1 cellular context compared by ENCODE assay signal in the genomic region with DNA sequence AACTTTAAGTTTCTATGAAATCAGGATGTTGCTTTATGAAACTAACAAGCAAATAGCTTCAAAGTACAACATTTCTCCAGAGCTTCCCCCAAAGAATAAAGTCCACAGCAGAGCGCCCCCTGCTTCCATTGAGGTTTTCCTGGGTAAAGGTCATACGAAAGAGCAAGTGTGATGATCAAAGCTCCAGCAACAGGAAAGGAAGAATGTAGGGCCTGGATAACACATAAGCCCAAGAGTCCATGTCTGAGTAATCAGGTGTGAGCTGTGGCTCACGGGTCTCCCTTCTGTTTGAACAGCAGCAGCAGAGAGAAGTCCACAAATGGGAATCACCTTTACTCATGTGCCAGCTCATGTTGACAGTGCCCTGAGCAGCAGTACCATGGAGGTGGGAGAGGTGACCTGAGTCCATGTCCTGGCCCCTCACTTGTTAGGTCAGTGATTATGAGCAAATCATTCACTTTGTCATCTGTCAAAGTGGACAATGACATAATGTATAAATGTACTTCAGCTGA.
TF ChIP-seq lines count a peak whose summit lies in the region.

No MANE protein-coding gene starts in this region.

TF ChIP-seq in HepG2, 621 proteins besides CTCF, POLR2A, EP300 and RAD21 (continued from another document and continues in another):
- TF ChIP-seq, protein P1, sequence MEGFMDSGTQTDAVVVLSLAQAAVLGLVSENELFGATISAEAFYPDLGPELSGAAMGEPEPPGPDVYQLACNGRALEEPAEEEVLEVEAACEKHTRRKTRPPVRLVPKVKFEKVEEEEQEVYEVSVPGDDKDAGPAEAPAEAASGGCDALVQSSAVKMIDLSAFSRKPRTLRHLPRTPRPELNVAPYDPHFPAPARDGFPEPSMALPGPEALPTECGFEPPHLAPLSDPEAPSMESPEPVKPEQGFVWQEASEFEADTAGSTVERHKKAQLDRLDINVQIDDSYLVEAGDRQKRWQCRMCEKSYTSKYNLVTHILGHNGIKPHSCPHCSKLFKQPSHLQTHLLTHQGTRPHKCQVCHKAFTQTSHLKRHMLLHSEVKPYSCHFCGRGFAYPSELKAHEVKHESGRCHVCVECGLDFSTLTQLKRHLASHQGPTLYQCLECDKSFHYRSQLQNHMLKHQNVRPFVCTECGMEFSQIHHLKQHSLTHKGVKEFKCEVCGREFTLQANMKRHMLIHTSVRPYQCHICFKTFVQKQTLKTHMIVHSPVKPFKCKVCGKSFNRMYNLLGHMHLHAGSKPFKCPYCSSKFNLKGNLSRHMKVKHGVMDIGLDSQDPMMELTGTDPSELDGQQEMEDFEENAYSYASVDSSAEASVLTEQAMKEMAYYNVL (CRISPR knock-in tag; IDR thresholded peaks at IDR 0.05; ENCODE audit: borderline replicate concordance) = peak; percentile 83; the same call in 1 of the 2 replicates
- TF ChIP-seq CHD2 (IDR thresholded peaks at IDR 0.05; ENCODE audit: low read depth, low read length) (no peak), ZNF160 (CRISPR knock-in tag; IDR thresholded peaks at IDR 0.05) (no peak), HIVEP1 (CRISPR knock-in tag; IDR thresholded peaks at IDR 0.05) (0 out of 2 replicates have a peak, but pooled peaks have one; percentile 61), ZNF264 (CRISPR knock-in tag; IDR thresholded peaks at IDR 0.05) (0 out of 2 replicates have a peak, but pooled peaks have one; percentile 48), RFX5 (IDR thresholded peaks at IDR 0.05; ENCODE audit: low read depth, low read length) (no peak), NBN (conservative IDR thresholded peaks at IDR 0.05) (no peak), ELF1 (CRISPR knock-in tag; IDR thresholded peaks at IDR 0.05) (no peak), TOPORS (CRISPR knock-in tag; IDR thresholded peaks at IDR 0.05) (no peak), ZNF556 (CRISPR knock-in tag; IDR thresholded peaks at IDR 0.05; ENCODE audit: borderline replicate concordance) (peak; percentile 29; the same call in 1 of the 2 replicates), ZNF672 (CRISPR knock-in tag; IDR thresholded peaks at IDR 0.05) (no peak), THAP11 (CRISPR knock-in tag; IDR thresholded peaks at IDR 0.05) (peak; percentile 29; the same call in 1 of the 2 replicates), TMF1 (CRISPR knock-in tag; IDR thresholded peaks at IDR 0.05; ENCODE audit: low read depth) (no peak), NR2F2 (IDR thresholded peaks at IDR 0.05; ENCODE audit: borderline replicate concordance, low read depth) (peak; percentile 32; the same call in 1 of the 2 replicates), NRL (CRISPR knock-in tag; IDR thresholded peaks at IDR 0.05; ENCODE audit: borderline replicate concordance) (no peak), ZNF577 (CRISPR knock-in tag; IDR thresholded peaks at IDR 0.05; ENCODE audit: borderline replicate concordance, low read depth) (no peak), ZBTB38 (CRISPR knock-in tag; IDR thresholded peaks at IDR 0.05) (no peak), ZNF354B (CRISPR knock-in tag; IDR thresholded peaks at IDR 0.05) (0 out of 2 replicates have a peak, but pooled peaks have one; percentile 24), BRD4 (CRISPR knock-in tag; IDR thresholded peaks at IDR 0.05) (no peak), TARDBP (CRISPR knock-in tag; IDR thresholded peaks at IDR 0.05) (peak; percentile 84; the same call in 1 of the 2 replicates), PHB2 (IDR thresholded peaks at IDR 0.05; ENCODE audit: partially characterized antibody) (no peak), ZNF3 (CRISPR knock-in tag; IDR thresholded peaks at IDR 0.05) (no peak), ZNF775 (CRISPR knock-in tag; IDR thresholded peaks at IDR 0.05; ENCODE audit: borderline replicate concordance) (no peak), HNRNPL (IDR thresholded peaks at IDR 0.05; ENCODE audit: low read depth, low read length) (no peak), HNRNPUL1 (IDR thresholded peaks at IDR 0.05; ENCODE audit: low read depth, low read length) (no peak), ZSCAN9 (CRISPR knock-in tag; IDR thresholded peaks at IDR 0.05; ENCODE audit: borderline replicate concordance) (no peak), ZFP90 (CRISPR knock-in tag; IDR thresholded peaks at IDR 0.05; ENCODE audit: borderline replicate concordance) (no peak)
- TF ChIP-seq, protein P2, sequence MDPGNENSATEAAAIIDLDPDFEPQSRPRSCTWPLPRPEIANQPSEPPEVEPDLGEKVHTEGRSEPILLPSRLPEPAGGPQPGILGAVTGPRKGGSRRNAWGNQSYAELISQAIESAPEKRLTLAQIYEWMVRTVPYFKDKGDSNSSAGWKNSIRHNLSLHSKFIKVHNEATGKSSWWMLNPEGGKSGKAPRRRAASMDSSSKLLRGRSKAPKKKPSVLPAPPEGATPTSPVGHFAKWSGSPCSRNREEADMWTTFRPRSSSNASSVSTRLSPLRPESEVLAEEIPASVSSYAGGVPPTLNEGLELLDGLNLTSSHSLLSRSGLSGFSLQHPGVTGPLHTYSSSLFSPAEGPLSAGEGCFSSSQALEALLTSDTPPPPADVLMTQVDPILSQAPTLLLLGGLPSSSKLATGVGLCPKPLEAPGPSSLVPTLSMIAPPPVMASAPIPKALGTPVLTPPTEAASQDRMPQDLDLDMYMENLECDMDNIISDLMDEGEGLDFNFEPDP (CRISPR knock-in tag; conservative IDR thresholded peaks at IDR 0.05) = no peak
- TF ChIP-seq, protein P3, sequence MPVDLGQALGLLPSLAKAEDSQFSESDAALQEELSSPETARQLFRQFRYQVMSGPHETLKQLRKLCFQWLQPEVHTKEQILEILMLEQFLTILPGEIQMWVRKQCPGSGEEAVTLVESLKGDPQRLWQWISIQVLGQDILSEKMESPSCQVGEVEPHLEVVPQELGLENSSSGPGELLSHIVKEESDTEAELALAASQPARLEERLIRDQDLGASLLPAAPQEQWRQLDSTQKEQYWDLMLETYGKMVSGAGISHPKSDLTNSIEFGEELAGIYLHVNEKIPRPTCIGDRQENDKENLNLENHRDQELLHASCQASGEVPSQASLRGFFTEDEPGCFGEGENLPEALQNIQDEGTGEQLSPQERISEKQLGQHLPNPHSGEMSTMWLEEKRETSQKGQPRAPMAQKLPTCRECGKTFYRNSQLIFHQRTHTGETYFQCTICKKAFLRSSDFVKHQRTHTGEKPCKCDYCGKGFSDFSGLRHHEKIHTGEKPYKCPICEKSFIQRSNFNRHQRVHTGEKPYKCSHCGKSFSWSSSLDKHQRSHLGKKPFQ (CRISPR knock-in tag; IDR thresholded peaks at IDR 0.05; ENCODE audit: insufficient replicate concordance) = peak; percentile 95
- TF ChIP-seq, protein P4, sequence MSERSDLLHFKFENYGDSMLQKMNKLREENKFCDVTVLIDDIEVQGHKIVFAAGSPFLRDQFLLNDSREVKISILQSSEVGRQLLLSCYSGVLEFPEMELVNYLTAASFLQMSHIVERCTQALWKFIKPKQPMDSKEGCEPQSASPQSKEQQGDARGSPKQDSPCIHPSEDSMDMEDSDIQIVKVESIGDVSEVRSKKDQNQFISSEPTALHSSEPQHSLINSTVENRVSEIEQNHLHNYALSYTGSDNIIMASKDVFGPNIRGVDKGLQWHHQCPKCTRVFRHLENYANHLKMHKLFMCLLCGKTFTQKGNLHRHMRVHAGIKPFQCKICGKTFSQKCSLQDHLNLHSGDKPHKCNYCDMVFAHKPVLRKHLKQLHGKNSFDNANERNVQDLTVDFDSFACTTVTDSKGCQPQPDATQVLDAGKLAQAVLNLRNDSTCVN (CRISPR knock-in tag; IDR thresholded peaks at IDR 0.05; ENCODE audit: borderline replicate concordance) = 0 out of 2 replicates have a peak, but pooled peaks have one; percentile 36
- TF ChIP-seq, protein P5, sequence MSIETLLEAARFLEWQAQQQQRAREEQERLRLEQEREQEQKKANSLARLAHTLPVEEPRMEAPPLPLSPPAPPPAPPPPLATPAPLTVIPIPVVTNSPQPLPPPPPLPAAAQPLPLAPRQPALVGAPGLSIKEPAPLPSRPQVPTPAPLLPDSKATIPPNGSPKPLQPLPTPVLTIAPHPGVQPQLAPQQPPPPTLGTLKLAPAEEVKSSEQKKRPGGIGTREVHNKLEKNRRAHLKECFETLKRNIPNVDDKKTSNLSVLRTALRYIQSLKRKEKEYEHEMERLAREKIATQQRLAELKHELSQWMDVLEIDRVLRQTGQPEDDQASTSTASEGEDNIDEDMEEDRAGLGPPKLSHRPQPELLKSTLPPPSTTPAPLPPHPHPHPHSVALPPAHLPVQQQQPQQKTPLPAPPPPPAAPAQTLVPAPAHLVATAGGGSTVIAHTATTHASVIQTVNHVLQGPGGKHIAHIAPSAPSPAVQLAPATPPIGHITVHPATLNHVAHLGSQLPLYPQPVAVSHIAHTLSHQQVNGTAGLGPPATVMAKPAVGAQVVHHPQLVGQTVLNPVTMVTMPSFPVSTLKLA (IDR thresholded peaks at IDR 0.05) = peak; percentile 67
- TF ChIP-seq, protein P6, sequence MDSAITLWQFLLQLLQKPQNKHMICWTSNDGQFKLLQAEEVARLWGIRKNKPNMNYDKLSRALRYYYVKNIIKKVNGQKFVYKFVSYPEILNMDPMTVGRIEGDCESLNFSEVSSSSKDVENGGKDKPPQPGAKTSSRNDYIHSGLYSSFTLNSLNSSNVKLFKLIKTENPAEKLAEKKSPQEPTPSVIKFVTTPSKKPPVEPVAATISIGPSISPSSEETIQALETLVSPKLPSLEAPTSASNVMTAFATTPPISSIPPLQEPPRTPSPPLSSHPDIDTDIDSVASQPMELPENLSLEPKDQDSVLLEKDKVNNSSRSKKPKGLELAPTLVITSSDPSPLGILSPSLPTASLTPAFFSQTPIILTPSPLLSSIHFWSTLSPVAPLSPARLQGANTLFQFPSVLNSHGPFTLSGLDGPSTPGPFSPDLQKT (CRISPR knock-in tag; IDR thresholded peaks at IDR 0.05; ENCODE audit: borderline replicate concordance) = no peak
- TF ChIP-seq, protein P7, sequence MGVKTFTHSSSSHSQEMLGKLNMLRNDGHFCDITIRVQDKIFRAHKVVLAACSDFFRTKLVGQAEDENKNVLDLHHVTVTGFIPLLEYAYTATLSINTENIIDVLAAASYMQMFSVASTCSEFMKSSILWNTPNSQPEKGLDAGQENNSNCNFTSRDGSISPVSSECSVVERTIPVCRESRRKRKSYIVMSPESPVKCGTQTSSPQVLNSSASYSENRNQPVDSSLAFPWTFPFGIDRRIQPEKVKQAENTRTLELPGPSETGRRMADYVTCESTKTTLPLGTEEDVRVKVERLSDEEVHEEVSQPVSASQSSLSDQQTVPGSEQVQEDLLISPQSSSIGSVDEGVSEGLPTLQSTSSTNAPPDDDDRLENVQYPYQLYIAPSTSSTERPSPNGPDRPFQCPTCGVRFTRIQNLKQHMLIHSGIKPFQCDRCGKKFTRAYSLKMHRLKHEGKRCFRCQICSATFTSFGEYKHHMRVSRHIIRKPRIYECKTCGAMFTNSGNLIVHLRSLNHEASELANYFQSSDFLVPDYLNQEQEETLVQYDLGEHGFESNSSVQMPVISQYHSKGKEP (CRISPR knock-in tag; IDR thresholded peaks at IDR 0.05) = no peak
- TF ChIP-seq, protein P8, sequence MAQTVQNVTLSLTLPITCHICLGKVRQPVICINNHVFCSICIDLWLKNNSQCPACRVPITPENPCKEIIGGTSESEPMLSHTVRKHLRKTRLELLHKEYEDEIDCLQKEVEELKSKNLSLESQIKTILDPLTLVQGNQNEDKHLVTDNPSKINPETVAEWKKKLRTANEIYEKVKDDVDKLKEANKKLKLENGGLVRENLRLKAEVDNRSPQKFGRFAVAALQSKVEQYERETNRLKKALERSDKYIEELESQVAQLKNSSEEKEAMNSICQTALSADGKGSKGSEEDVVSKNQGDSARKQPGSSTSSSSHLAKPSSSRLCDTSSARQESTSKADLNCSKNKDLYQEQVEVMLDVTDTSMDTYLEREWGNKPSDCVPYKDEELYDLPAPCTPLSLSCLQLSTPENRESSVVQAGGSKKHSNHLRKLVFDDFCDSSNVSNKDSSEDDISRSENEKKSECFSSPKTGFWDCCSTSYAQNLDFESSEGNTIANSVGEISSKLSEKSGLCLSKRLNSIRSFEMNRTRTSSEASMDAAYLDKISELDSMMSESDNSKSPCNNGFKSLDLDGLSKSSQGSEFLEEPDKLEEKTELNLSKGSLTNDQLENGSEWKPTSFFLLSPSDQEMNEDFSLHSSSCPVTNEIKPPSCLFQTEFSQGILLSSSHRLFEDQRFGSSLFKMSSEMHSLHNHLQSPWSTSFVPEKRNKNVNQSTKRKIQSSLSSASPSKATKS (CRISPR knock-in tag; IDR thresholded peaks at IDR 0.05) = no peak
- TF ChIP-seq, protein P9, sequence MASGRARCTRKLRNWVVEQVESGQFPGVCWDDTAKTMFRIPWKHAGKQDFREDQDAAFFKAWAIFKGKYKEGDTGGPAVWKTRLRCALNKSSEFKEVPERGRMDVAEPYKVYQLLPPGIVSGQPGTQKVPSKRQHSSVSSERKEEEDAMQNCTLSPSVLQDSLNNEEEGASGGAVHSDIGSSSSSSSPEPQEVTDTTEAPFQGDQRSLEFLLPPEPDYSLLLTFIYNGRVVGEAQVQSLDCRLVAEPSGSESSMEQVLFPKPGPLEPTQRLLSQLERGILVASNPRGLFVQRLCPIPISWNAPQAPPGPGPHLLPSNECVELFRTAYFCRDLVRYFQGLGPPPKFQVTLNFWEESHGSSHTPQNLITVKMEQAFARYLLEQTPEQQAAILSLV (CRISPR knock-in tag; IDR thresholded peaks at IDR 0.05; ENCODE audit: borderline replicate concordance) = no peak
- TF ChIP-seq, protein P10, sequence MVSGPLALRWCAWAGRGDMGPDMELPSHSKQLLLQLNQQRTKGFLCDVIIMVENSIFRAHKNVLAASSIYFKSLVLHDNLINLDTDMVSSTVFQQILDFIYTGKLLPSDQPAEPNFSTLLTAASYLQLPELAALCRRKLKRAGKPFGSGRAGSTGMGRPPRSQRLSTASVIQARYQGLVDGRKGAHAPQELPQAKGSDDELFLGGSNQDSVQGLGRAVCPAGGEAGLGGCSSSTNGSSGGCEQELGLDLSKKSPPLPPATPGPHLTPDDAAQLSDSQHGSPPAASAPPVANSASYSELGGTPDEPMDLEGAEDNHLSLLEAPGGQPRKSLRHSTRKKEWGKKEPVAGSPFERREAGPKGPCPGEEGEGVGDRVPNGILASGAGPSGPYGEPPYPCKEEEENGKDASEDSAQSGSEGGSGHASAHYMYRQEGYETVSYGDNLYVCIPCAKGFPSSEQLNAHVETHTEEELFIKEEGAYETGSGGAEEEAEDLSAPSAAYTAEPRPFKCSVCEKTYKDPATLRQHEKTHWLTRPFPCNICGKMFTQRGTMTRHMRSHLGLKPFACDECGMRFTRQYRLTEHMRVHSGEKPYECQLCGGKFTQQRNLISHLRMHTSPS (CRISPR knock-in tag; IDR thresholded peaks at IDR 0.05; ENCODE audit: low read depth) = peak; percentile 90; the same call in 1 of the 2 replicates
- TF ChIP-seq, protein P11, sequence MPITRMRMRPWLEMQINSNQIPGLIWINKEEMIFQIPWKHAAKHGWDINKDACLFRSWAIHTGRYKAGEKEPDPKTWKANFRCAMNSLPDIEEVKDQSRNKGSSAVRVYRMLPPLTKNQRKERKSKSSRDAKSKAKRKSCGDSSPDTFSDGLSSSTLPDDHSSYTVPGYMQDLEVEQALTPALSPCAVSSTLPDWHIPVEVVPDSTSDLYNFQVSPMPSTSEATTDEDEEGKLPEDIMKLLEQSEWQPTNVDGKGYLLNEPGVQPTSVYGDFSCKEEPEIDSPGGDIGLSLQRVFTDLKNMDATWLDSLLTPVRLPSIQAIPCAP (CRISPR knock-in tag; IDR thresholded peaks at IDR 0.05; ENCODE audit: low read depth) = no peak
- TF ChIP-seq, protein P12, sequence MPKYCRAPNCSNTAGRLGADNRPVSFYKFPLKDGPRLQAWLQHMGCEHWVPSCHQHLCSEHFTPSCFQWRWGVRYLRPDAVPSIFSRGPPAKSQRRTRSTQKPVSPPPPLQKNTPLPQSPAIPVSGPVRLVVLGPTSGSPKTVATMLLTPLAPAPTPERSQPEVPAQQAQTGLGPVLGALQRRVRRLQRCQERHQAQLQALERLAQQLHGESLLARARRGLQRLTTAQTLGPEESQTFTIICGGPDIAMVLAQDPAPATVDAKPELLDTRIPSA (CRISPR knock-in tag; IDR thresholded peaks at IDR 0.05; ENCODE audit: borderline replicate concordance) = no peak
